Comparison of ENCODE assay signal across 9 cellular contexts in the genomic region with DNA sequence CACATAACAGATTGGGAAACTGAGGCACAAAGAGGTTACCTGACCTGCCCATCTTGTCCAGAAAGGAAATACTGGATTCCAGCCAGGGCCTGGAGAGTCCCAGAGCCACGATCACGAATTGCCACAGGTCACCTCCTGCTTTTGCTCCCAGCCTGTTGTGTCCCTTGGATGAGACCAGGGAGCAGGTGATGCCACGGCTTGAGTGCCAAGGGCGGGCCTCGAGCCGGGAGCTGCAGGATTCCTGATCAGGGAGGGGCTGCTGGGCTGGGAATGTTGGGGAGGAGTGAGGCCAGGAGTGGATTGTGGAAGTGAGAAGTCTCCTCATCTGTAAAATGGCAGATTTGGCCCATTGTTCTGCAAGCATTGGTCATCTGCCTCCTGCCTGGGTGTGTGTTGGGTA. TPM values are rescaled to one million over a fixed set of nuclear protein-coding genes. Genes with fewer than 3 reads are reported as not detected.
DNase-seq lines count a peak whose midpoint lies in the region; ATAC-seq lines count a peak whose summit lies in the region.
"Had no signal": no experiment of that assay in that cellular context is flagged by ENCODE, and none has a peak within 500 bp of the region (broad histone marks: within the 10 kb centered on the region; RNA-seq: fewer than 3 reads in every experiment).

No MANE protein-coding gene starts in this region.

- no peak overlapping the region for H3K4me3 Mint-ChIP-seq in T-helper 2 cell treated with Interferon-gamma antibody and Interleukin-4, amounts not matched to agents 5 μg/mL and 100 μg/mL, for 36 hours
- peak overlapping the region in 4 of 5 donors; percentile 39 to 66 (median 60) for H3K4me3 Mint-ChIP-seq in immature natural killer cell
- H3K4me3 Mint-ChIP-seq in stimulated activated effector memory CD8-positive, alpha-beta T cell treated with anti-CD3 and anti-CD28 coated beads, Interleukin-12 subunit alpha, Interleukin-12 subunit beta, amount 100 ng/mL, for 72 hours, result no peak overlapping the region
- H3K4me3 Mint-ChIP-seq: IgD-negative memory B cell had no signal

- DNase-seq in T-helper 2 cell treated with Interferon-gamma antibody and Interleukin-4, amounts not matched to agents 5 μg/mL and 100 μg/mL, for 36 hours (ENCODE audit: low spot score), result no peak
- DNase-seq in T-helper 2 cell (no peak), SW480 (ENCODE audit: low spot score) (peak; percentile 34), immature natural killer cell (no peak), GM03348 (ENCODE audit: low spot score) (no peak), NCI-H2171 treated with DMSO at 0.1 percent for 48 hours (lab: John Stamatoyannopoulos, UW) (no peak)
- DNase-seq in stimulated activated effector memory CD8-positive, alpha-beta T cell treated with anti-CD3 and anti-CD28 coated beads, Interleukin-12 subunit alpha, Interleukin-12 subunit beta, amount 100 ng/mL, for 72 hours (ENCODE audit: low spot score in 2 of 2), result no peak

- H3K9me3 Mint-ChIP-seq in T-helper 2 cell treated with Interferon-gamma antibody and Interleukin-4, amounts not matched to agents 5 μg/mL and 100 μg/mL, for 36 hours, result no peaks in the 10 kb centered on the region
- H3K9me3 Mint-ChIP-seq in immature natural killer cell, result no peaks in the 10 kb centered on the region
- no peaks in the 10 kb centered on the region for H3K9me3 Mint-ChIP-seq in stimulated activated effector memory CD8-positive, alpha-beta T cell treated with anti-CD3 and anti-CD28 coated beads, Interleukin-12 subunit alpha, Interleukin-12 subunit beta, amount 100 ng/mL, for 72 hours
- H3K9me3 Mint-ChIP-seq: IgD-negative memory B cell had no signal

- peak overlapping the region; percentile 60 for H3K27ac Mint-ChIP-seq in T-helper 2 cell treated with Interferon-gamma antibody and Interleukin-4, amounts not matched to agents 5 μg/mL and 100 μg/mL, for 36 hours
- H3K27ac Mint-ChIP-seq in immature natural killer cell, result peak overlapping the region; percentile 76 to 92 (median 86)
- H3K27ac Mint-ChIP-seq in stimulated activated effector memory CD8-positive, alpha-beta T cell treated with anti-CD3 and anti-CD28 coated beads, Interleukin-12 subunit alpha, Interleukin-12 subunit beta, amount 100 ng/mL, for 72 hours, result peak overlapping the region; percentile 92

- no peak for ATAC-seq in stimulated activated effector memory CD8-positive, alpha-beta T cell treated with anti-CD3 and anti-CD28 coated beads, Interleukin-12 subunit alpha, Interleukin-12 subunit beta, amount 100 ng/mL, for 72 hours
- ATAC-seq in GM21717 (IDR thresholded peaks at IDR 0.05; ENCODE audit: unreplicated experiment), result no peak

- H3K27me3 Mint-ChIP-seq in T-helper 2 cell treated with Interferon-gamma antibody and Interleukin-4, amounts not matched to agents 5 μg/mL and 100 μg/mL, for 36 hours (ENCODE audit: low read depth), result no peaks in the 10 kb centered on the region
- H3K27me3 Mint-ChIP-seq in immature natural killer cell (ENCODE audit: low read depth in 3 of 3), result peaks cover 0 to 5% (median 4%) of the 10 kb centered on the region in 3 donors
- H3K27me3 Mint-ChIP-seq: IgD-negative memory B cell had no signal

- peaks cover 31% of the 10 kb centered on the region for H3K4me1 Mint-ChIP-seq in T-helper 2 cell treated with Interferon-gamma antibody and Interleukin-4, amounts not matched to agents 5 μg/mL and 100 μg/mL, for 36 hours (ENCODE audit: low read depth)
- H3K4me1 Mint-ChIP-seq in immature natural killer cell, result peaks cover 85 to 87% of the 10 kb centered on the region in 2 donors
- H3K4me1 Mint-ChIP-seq in stimulated activated effector memory CD8-positive, alpha-beta T cell treated with anti-CD3 and anti-CD28 coated beads, Interleukin-12 subunit alpha, Interleukin-12 subunit beta, amount 100 ng/mL, for 72 hours, result peaks cover 63% of the 10 kb centered on the region

- peaks cover 3% of the 10 kb centered on the region for H3K36me3 Mint-ChIP-seq in T-helper 2 cell treated with Interferon-gamma antibody and Interleukin-4, amounts not matched to agents 5 μg/mL and 100 μg/mL, for 36 hours (ENCODE audit: low read depth)
- no peaks in the 10 kb centered on the region for H3K36me3 Mint-ChIP-seq in immature natural killer cell
- H3K36me3 Mint-ChIP-seq in stimulated activated effector memory CD8-positive, alpha-beta T cell treated with anti-CD3 and anti-CD28 coated beads, Interleukin-12 subunit alpha, Interleukin-12 subunit beta, amount 100 ng/mL, for 72 hours, result peaks cover 12% of the 10 kb centered on the region

RNA-seq across cellular contexts. Expression of a gene that starts 29.4 kb away (rescaled TPM):
- polyA plus RNA-seq in immature natural killer cell, result 100 to 1,000 TPM in 1 of 3 donors, 10 to 100 TPM in 2; 62.9 to 170 (median 92.7) TPM

RNA-seq across cellular contexts. Expression of a gene that starts 46.0 kb away (rescaled TPM):
- polyA plus RNA-seq in immature natural killer cell, result 10 to 100 TPM; 25.5 to 48.1 (median 33.7) TPM

Comparison
In these comparisons a context has a peak if more than half of its experiments do, and no peak if none do; other contexts are left out.
1. H3K4me3 Mint-ChIP-seq: peak in immature natural killer cell (4 of 5); none in T-helper 2 cell treated with Interferon-gamma antibody and Interleukin-4, amounts not matched to agents 5 μg/mL and 100 μg/mL, for 36 hours (single experiment) and stimulated activated effector memory CD8-positive, alpha-beta T cell treated with anti-CD3 and anti-CD28 coated beads, Interleukin-12 subunit alpha, Interleukin-12 subunit beta, amount 100 ng/mL, for 72 hours (single experiment).
2. Peak in every context shown above with its lines, with median percentiles within 50 percentile points of each other: H3K27ac Mint-ChIP-seq.